In the genomic region with DNA sequence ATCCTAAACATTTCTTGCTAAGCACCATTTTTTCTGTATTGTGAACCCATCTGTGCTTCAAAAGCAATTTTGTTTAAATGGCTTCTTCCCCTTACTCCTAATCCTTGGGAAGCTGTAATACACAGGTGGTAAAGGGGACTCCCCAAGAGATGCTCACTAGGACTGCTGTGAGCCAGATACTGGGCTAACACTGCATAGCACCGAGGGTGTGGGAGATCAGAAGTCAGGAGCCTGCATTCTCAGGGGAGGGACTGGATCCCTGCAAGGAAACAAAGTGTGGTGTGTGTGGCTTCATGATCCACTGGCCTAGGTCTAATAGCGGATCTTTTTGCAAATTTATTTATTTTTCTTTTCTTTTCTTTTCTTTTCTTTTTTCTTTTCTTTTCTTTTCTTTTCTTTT, we compare ENCODE assay signal across 10 cellular contexts. TPM values are rescaled to one million over a fixed set of nuclear protein-coding genes. Genes with fewer than 3 reads are reported as not detected.
DNase-seq lines count a peak whose midpoint lies in the region; FAIRE-seq and TF ChIP-seq lines count a peak whose summit lies in the region.
"Not testable (repeated sequence)": the region's sequence is repeated elsewhere in the genome, so short reads cannot be mapped to it uniquely, and the experiment has no call there.
"Had no signal": no experiment of that assay in that cellular context is flagged by ENCODE, and none has a peak within 500 bp of the region (broad histone marks: within the 10 kb centered on the region; RNA-seq: fewer than 3 reads in every experiment).

No MANE protein-coding gene starts in this region.

- not testable (repeated sequence) for H2BK120ac ChIP-seq in H9 (ENCODE audit: low read depth, low read length, poor library complexity, severe bottlenecking); H1 (replicated peaks; ENCODE audit: low read depth, low read length); neuronal stem cell (ENCODE audit: low read depth, low read length)

- H3K9me3 ChIP-seq in H9 (ENCODE audit: control insufficient read depth, low read depth, low read length); H1 (ENCODE audit: insufficient read depth in 2 of 2, low read depth in 1 of 2, low read length in 1 of 2); neuronal stem cell (replicated peaks in 1 of 2; ENCODE audit: control insufficient read depth in 2 of 2, insufficient read depth in 1 of 2, low read depth in 1 of 2, low read length in 2 of 2): not testable (repeated sequence)

- WGBS in H9 (ENCODE audit: extremely low coverage, insufficient read length, low lambda C conversion rate): no CpG with 5 or more reads among the region's 2 CpGs
- WGBS in H1 (ENCODE audit: extremely low coverage in 1 of 2, insufficient coverage in 1 of 2, insufficient read length in 1 of 2, insufficient replicate concordance in 2 of 2, low coverage in 1 of 2, low lambda C conversion rate in 2 of 2, missing lambda C conversion rate in 1 of 2), 2 experiments: 81% methylated on average over 2 of the region's 2 CpGs; no CpG with 5 or more reads in 1 of the 2 experiments
- WGBS in neuronal stem cell (ENCODE audit: extremely low coverage in 2 of 2, insufficient read length in 2 of 2, insufficient replicate concordance in 1 of 2), 2 donors: no CpG with 5 or more reads among the region's 2 CpGs

- not testable (repeated sequence) for H2AK5ac ChIP-seq in H9 (ENCODE audit: insufficient read length, low read length); H1 (ENCODE audit: low read depth, low read length); neuronal stem cell (ENCODE audit: low read depth, low read length)

- not testable (repeated sequence) for TF ChIP-seq RAD21 in H1 (IDR thresholded peaks at IDR 0.05 in 1 of 2, conservative IDR thresholded peaks at IDR 0.05 in 1 of 2; ENCODE audit: low read depth in 2 of 2, low read length in 2 of 2)

- not testable (repeated sequence) for H2AFZ ChIP-seq in H9 (ENCODE audit: low read length); H1 (ENCODE audit: low read length); neuronal stem cell (ENCODE audit: low read length)

- not testable (repeated sequence) for H3K27ac Mint-ChIP-seq in H9, type B pancreatic cell

- H3K27me3 ChIP-seq in H9 (ENCODE audit: insufficient read depth, low read length); H1 (replicated peaks in 1 of 4; ENCODE audit: control insufficient read depth in 3 of 4, extremely low read depth in 1 of 4, insufficient read depth in 3 of 4, low read length in 3 of 4); neuronal stem cell (ENCODE audit: control insufficient read depth in 3 of 3, insufficient read depth in 3 of 3, low read depth in 1 of 3, low read length in 3 of 3): not testable (repeated sequence)

- not testable (repeated sequence) for H3K23ac ChIP-seq in H9 (ENCODE audit: insufficient read length, low read depth, low read length); H1 (ENCODE audit: insufficient read length); neuronal stem cell (ENCODE audit: low read depth, low read length, poor library complexity)

- H3K9me3 Mint-ChIP-seq in H9, type B pancreatic cell: not testable (repeated sequence)

- not testable (repeated sequence) for H3K56ac ChIP-seq in H9 (ENCODE audit: insufficient read length, low read depth, low read length); H1 (replicated peaks; ENCODE audit: insufficient read length, low read depth, low read length)

- not testable (repeated sequence) for H3K79me2 ChIP-seq in H9 (ENCODE audit: insufficient read depth, low read length); H1 (ENCODE audit: control insufficient read depth in 1 of 2, insufficient read depth in 2 of 2, low read length in 2 of 2)

- not testable (repeated sequence) for H3K4ac ChIP-seq in H9 (ENCODE audit: low read depth, low read length); H1 (replicated peaks; ENCODE audit: insufficient read length, low read depth, low read length); neuronal stem cell (ENCODE audit: low read length)

- TF ChIP-seq EP300 in H1 (IDR thresholded peaks at IDR 0.05; ENCODE audit: borderline replicate concordance in 1 of 2, low read depth in 2 of 2, low read length in 2 of 2): not testable (repeated sequence)

- H3K23me2 ChIP-seq in H9 (ENCODE audit: insufficient read length, low read depth, low read length, poor library complexity, severe bottlenecking); H1 (ENCODE audit: low read depth, low read length): not testable (repeated sequence)

- CTCF ChIA-PET in H1 (lab: Charles Lee; ENCODE audit: partially characterized antibody): not testable (repeated sequence)

- not testable (repeated sequence) for H3K4me3 ChIP-seq in H1 (ENCODE audit: extremely low read depth in 1 of 4, insufficient read depth in 2 of 4, low read depth in 3 of 4, low read length in 4 of 4); neuronal stem cell (ENCODE audit: low read length in 2 of 2)

- not testable (repeated sequence) for H3K36me3 Mint-ChIP-seq in H9 (ENCODE audit: insufficient read depth in 1 of 3, low read depth in 3 of 3); type B pancreatic cell

- H3K4me2 ChIP-seq in H9 (ENCODE audit: insufficient read depth, insufficient read length, low read length); H1 (ENCODE audit: insufficient read depth in 1 of 2, low read depth in 2 of 2, low read length in 2 of 2); neuronal stem cell (ENCODE audit: insufficient read depth, low read length, poor library complexity, severe bottlenecking): not testable (repeated sequence)

- H3T11ph ChIP-seq in H9 (ENCODE audit: low read length): not testable (repeated sequence)

- peak; percentile 19 for DNase-seq in H9
- peak; percentile 35 for DNase-seq in activated CD8-positive, alpha-beta memory T cell treated with anti-CD3 and anti-CD28 coated beads for 24 hours
- not testable (repeated sequence) for DNase-seq in H1 (ENCODE audit: low read depth in 1 of 2, low spot score in 2 of 2); neuronal stem cell (ENCODE audit: low spot score)
- DNase-seq in fibroblast of gingiva (ENCODE audit: low read depth): peak; percentile 1
- DNase-seq in islet precursor cell: peak; percentile 22
- DNase-seq in type B pancreatic cell (ENCODE audit: extremely low spot score, unreplicated experiment): peak; percentile 60

- not testable (repeated sequence) for H3K36me3 ChIP-seq in H1 (ENCODE audit: control insufficient read depth in 2 of 4, insufficient read depth in 4 of 4, low read length in 3 of 4); neuronal stem cell (replicated peaks in 1 of 2; ENCODE audit: control insufficient read depth in 2 of 2, insufficient read depth in 2 of 2, low read length in 2 of 2)

- H3K18ac ChIP-seq in H9 (ENCODE audit: insufficient read length, low read depth, low read length); H1 (ENCODE audit: extremely low read depth, low read length): not testable (repeated sequence)
- peak overlapping the region; percentile 1 for H3K18ac ChIP-seq in neuronal stem cell (ENCODE audit: low read length)

- H2BK5ac ChIP-seq in H9 (ENCODE audit: insufficient read length, low read length); H1 (ENCODE audit: low read depth, low read length); neuronal stem cell (ENCODE audit: low read length): not testable (repeated sequence)

- not testable (repeated sequence) for H4K91ac ChIP-seq in H9 (ENCODE audit: insufficient read length, low read depth, low read length); H1 (replicated peaks; ENCODE audit: insufficient read length, low read length); neuronal stem cell (ENCODE audit: low read depth, low read length, poor library complexity)

- not testable (repeated sequence) for H3K27me3 Mint-ChIP-seq in H9 (ENCODE audit: low read depth); type B pancreatic cell

- H3K27ac ChIP-seq in H9 (ENCODE audit: insufficient read length, low read depth, low read length); H1 (ENCODE audit: low read depth, low read length); neuronal stem cell (replicated peaks; ENCODE audit: low read length): not testable (repeated sequence)

- not testable (repeated sequence) for H3K9ac ChIP-seq in H9 (ENCODE audit: extremely low read depth, insufficient read length, low read length); H1 (replicated peaks in 1 of 4; ENCODE audit: extremely low read depth in 1 of 4, low read depth in 3 of 4, low read length in 3 of 4); neuronal stem cell (ENCODE audit: low read depth, low read length, poor library complexity)

- FAIRE-seq in H1 (lab: Jason Lieb, UNC): peak; percentile 24

- H4K8ac ChIP-seq in H9 (replicated peaks; ENCODE audit: insufficient read length, low read depth, low read length); H1 (ENCODE audit: extremely low read depth, insufficient read depth, low read length); neuronal stem cell (ENCODE audit: low read depth, low read length): not testable (repeated sequence)

- not testable (repeated sequence) for H2BK12ac ChIP-seq in H9 (ENCODE audit: insufficient read length, low read depth, low read length); H1 (ENCODE audit: low read depth, low read length); neuronal stem cell (ENCODE audit: low read length)

- POLR2A ChIA-PET in H1 (lab: Charles Lee; ENCODE audit: partially characterized antibody): not testable (repeated sequence)

- not testable (repeated sequence) for H2BK20ac ChIP-seq in H9 (ENCODE audit: low read depth, low read length, poor library complexity, severe bottlenecking); H1 (ENCODE audit: low read length)

- not testable (repeated sequence) for H4K20me1 ChIP-seq in H9 (ENCODE audit: control insufficient read depth, insufficient read depth, insufficient read length); H1 (replicated peaks in 1 of 2; ENCODE audit: control insufficient read depth in 1 of 2, insufficient read depth in 2 of 2, low read length in 2 of 2)

- not testable (repeated sequence) for H3K14ac ChIP-seq in H9 (ENCODE audit: insufficient read depth, low read length); H1 (ENCODE audit: insufficient read length); neuronal stem cell (ENCODE audit: low read length)

- TF ChIP-seq POLR2A in H1 (IDR thresholded peaks at IDR 0.05; ENCODE audit: control extremely low read depth in 1 of 2, low read depth in 2 of 2, low read length in 2 of 2): not testable (repeated sequence)

- H3K4me1 ChIP-seq in H9 (ENCODE audit: insufficient read depth, low read length); H1 (replicated peaks in 1 of 4; ENCODE audit: control insufficient read depth in 3 of 4, insufficient read depth in 4 of 4, low read length in 3 of 4); neuronal stem cell (ENCODE audit: control insufficient read depth in 2 of 2, insufficient read depth in 1 of 2, low read depth in 1 of 2, low read length in 2 of 2): not testable (repeated sequence)

- not testable (repeated sequence) for H3K79me1 ChIP-seq in H9 (ENCODE audit: insufficient read depth, low read depth, low read length, poor library complexity, severe bottlenecking); H1 (ENCODE audit: low read depth, low read length); neuronal stem cell (ENCODE audit: low read depth, low read length)

- not testable (repeated sequence) for H2BK15ac ChIP-seq in H9 (ENCODE audit: low read depth, low read length); H1 (ENCODE audit: low read length); neuronal stem cell (ENCODE audit: low read length)

- H4K5ac ChIP-seq in H9 (ENCODE audit: insufficient read length, low read depth, low read length); H1 (ENCODE audit: insufficient read length, low read depth, low read length): not testable (repeated sequence)

- H3K4me1 Mint-ChIP-seq in H9: peaks cover 11 to 17% of the 10 kb centered on the region in 2 experiments
- H3K4me1 Mint-ChIP-seq in type B pancreatic cell (ENCODE audit: unreplicated experiment): not testable (repeated sequence)

- not testable (repeated sequence) for TF ChIP-seq CTCF in H9 (conservative IDR thresholded peaks at IDR 0.05); H1 (IDR thresholded peaks at IDR 0.05; ENCODE audit: control extremely low read depth in 1 of 3, insufficient read depth in 1 of 3, low read depth in 1 of 3, low read length in 3 of 3); type B pancreatic cell (conservative IDR thresholded peaks at IDR 0.05)

- not testable (repeated sequence) for H3K4me3 Mint-ChIP-seq in H9, type B pancreatic cell

RNA-seq across cellular contexts. Expression of a gene that starts 57.7 kb away (rescaled TPM):
- total RNA-seq in H9 (2021) (1,874 and 2,051 TPM in 2 replicates), type B pancreatic cell (ENCODE audit: low replicate concordance) (2,993 and 3,564 TPM in 2 replicates)
- 1,303 and 1,497 TPM in 2 replicates for total RNA-seq in H1 (2021; fragmentation: NEBNext Ultra II Directional; extraction: Animal tissue kit (Norgen Biotek cat#: 25700))
- polyA plus RNA-seq in H1 (2011; rRNA removed): under 0.01 and 145 TPM in 2 replicates
- under 0.01 TPM for polyA plus RNA-seq in H1 (2011; cell fraction: cytosol; rRNA removed)
- polyA plus RNA-seq in H1 (2011; cell fraction: nucleus; rRNA removed): under 0.01 TPM
- polyA plus RNA-seq in H1 (2012, experiment 1 of 2): 20.3 to 94.3 TPM in 2 of 4 replicates, not detected in the others
- not detected for polyA plus RNA-seq in H1 (2012, experiment 2 of 2)
- polyA plus RNA-seq in H1 (2013, experiment 1 of 2): not detected
- polyA plus RNA-seq in H1 (2013, experiment 2 of 2): not detected
- 10,411 and 22,262 TPM in 2 replicates for polyA minus RNA-seq in H1 (2011; rRNA and poly(A)+ RNA removed)
- polyA minus RNA-seq in H1 (2011; cell fraction: cytosol; rRNA and poly(A)+ RNA removed): 59,319 TPM
- 43,973 TPM for polyA minus RNA-seq in H1 (2011; cell fraction: nucleus; rRNA and poly(A)+ RNA removed)
- polyA plus RNA-seq in neuronal stem cell (2013, experiment 1 of 2): 14.3 TPM
- polyA plus RNA-seq in neuronal stem cell (2013, experiment 2 of 2): 15.9 TPM
- total RNA-seq: G401, H4 had no signal
- polyA plus RNA-seq: CD8-positive, alpha-beta memory T cell had no signal
